ENCODE assay signal across 15 cellular contexts in the genomic region with DNA sequence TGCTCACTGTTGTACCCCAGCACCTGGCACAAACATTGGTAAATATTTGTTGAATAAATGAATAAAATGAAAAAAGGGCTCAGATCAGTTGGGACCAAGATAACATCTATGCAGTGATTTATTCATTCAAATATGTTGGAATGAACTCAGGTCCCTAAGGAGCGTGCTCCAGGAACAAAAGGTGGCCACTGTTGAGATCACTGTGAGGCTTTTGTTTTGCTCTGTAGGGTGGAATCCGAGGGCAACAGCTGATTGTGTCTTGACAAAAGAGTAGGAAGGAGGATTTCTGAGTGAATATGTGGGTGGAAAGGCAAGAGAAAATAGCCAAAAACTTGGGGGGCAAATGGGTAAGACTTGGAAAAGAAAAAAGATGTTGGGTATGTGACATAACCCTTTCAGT.
"Had no signal": no experiment of that assay in that cellular context is flagged by ENCODE, and none has a peak within 500 bp of the region (broad histone marks: within the 10 kb centered on the region; RNA-seq: fewer than 3 reads in every experiment).

No MANE protein-coding gene starts in this region.

- H3K36me3 ChIP-seq: brain microvascular endothelial cell, stomach, thoracic aorta had no signal

- H3K4me1 ChIP-seq: stomach had no signal

- H3K27me3 ChIP-seq: brain microvascular endothelial cell, stomach had no signal

- H3K4me1 Mint-ChIP-seq: nephron had no signal

- H3K27me3 Mint-ChIP-seq: dendritic cell treated with granulocyte-macrophage colony-stimulating factor and Interleukin-4, amounts not matched to agents 40 ng/mL and 50 ng/mL, for 4 days had no signal

- H3K27ac ChIP-seq: brain microvascular endothelial cell, stomach, thoracic aorta had no signal

- H3K9me3 Mint-ChIP-seq: activated naive CD4-positive, alpha-beta T cell treated with anti-CD3 and anti-CD28 coated beads, Interleukin-2, amount 50 U/mL, for 72 hours; dendritic cell treated with granulocyte-macrophage colony-stimulating factor and Interleukin-4, amounts not matched to agents 40 ng/mL and 50 ng/mL, for 4 days; nephron had no signal

- H3K27ac Mint-ChIP-seq: activated naive CD4-positive, alpha-beta T cell treated with anti-CD3 and anti-CD28 coated beads, Interleukin-2, amount 50 U/mL, for 72 hours; dendritic cell treated with granulocyte-macrophage colony-stimulating factor and Interleukin-4, amounts not matched to agents 40 ng/mL and 50 ng/mL, for 4 days; nephron had no signal

- H3K4me3 Mint-ChIP-seq: dendritic cell treated with granulocyte-macrophage colony-stimulating factor and Interleukin-4, amounts not matched to agents 40 ng/mL and 50 ng/mL, for 4 days; nephron had no signal

- FAIRE-seq: islet of Langerhans had no signal

- ATAC-seq: activated naive CD4-positive, alpha-beta T cell treated with anti-CD3 and anti-CD28 coated beads, Interleukin-2, amount 50 U/mL, for 72 hours; left lobe of liver; mucosa of descending colon had no signal

- DNase-seq: amniotic stem cell; brain microvascular endothelial cell; cerebellar nuclear complex; erythroblast; hippocampal formation; mammary epithelial cell; mucosa of descending colon; stimulated activated CD4-positive, alpha-beta T cell treated with anti-CD3 and anti-CD28 coated beads, Interleukin-4, amount 100 ng/mL, for 1 hour; stomach had no signal

- H3K4me3 ChIP-seq: mucosa of descending colon, stomach, thoracic aorta had no signal

- H3K36me3 Mint-ChIP-seq: activated naive CD4-positive, alpha-beta T cell treated with anti-CD3 and anti-CD28 coated beads, Interleukin-2, amount 50 U/mL, for 72 hours had no signal
